In genomic region chr6:159134701-159135364, GRCh38 we compare ENCODE assay signal across 8 cellular contexts. TPM values are rescaled to one million over a fixed set of nuclear protein-coding genes. Genes with fewer than 3 reads are reported as not detected.
DNase-seq lines count a peak whose midpoint lies in the region; ATAC-seq and TF ChIP-seq lines count a peak whose summit lies in the region.

No MANE protein-coding gene starts in this region.

- POLR2A ChIA-PET in naive thymus-derived CD4-positive, alpha-beta T cell (lab: Charles Lee) = interaction anchor here (1.0 to 3.9 kb wide), 6 partner anchors 28 to 126 kb away, joined by 4 to 24 read pairs (median 4); no protein-coding TSS in a partner anchor

- no peaks in the 10 kb centered on the region for H3K4me1 ChIP-seq in naive thymus-derived CD4-positive, alpha-beta T cell (ENCODE audit: control insufficient read depth in 2 of 2, insufficient read depth in 2 of 2, low read length in 2 of 2)

- no peak overlapping the region for H3K27ac Mint-ChIP-seq in naive thymus-derived CD4-positive, alpha-beta T cell
- no peak overlapping the region for H3K27ac Mint-ChIP-seq in stimulated activated naive B cell treated with anti-CD40 and anti-IgM and Interleukin-4, amounts not matched to agents 10 μg/mL and 1 μg/mL and 100 μg/mL, for 72 hours

- H3K27ac ChIP-seq in naive thymus-derived CD4-positive, alpha-beta T cell (ENCODE audit: low read depth, low read length) = no peak overlapping the region

- ATAC-seq in GM18861 (IDR thresholded peaks at IDR 0.05; ENCODE audit: unreplicated experiment) = peak; percentile 76
- peak; percentile 96 for ATAC-seq in naive thymus-derived CD4-positive, alpha-beta T cell
- ATAC-seq in stimulated activated naive B cell treated with anti-CD40 and anti-IgM and Interleukin-4, amounts not matched to agents 10 μg/mL and 1 μg/mL and 100 μg/mL, for 72 hours (replicated peaks) = peak; percentile 91

- TF ChIP-seq CTCF in epithelial cell of esophagus (IDR thresholded peaks at IDR 0.05; ENCODE audit: insufficient read depth, low read depth, low read length, missing control alignments) = peak; percentile 100

- intact Hi-C loops in naive thymus-derived CD4-positive, alpha-beta T cell (cut with micrococcal nuclease) = loop anchor here (1.0 to 10.0 kb wide), 9 partner anchors 28 to 923 kb away; no protein-coding TSS in a partner anchor

- no peaks in the 10 kb centered on the region for H3K9me3 ChIP-seq in naive thymus-derived CD4-positive, alpha-beta T cell (ENCODE audit: control insufficient read depth in 2 of 3, low read length in 3 of 3)

- H3K4me3 Mint-ChIP-seq in naive thymus-derived CD4-positive, alpha-beta T cell = no peak overlapping the region
- H3K4me3 Mint-ChIP-seq in stimulated activated naive B cell treated with anti-CD40 and anti-IgM and Interleukin-4, amounts not matched to agents 10 μg/mL and 1 μg/mL and 100 μg/mL, for 72 hours = no peak overlapping the region

- no peaks in the 10 kb centered on the region for H3K27me3 ChIP-seq in naive thymus-derived CD4-positive, alpha-beta T cell (ENCODE audit: control insufficient read depth in 2 of 2, insufficient read depth in 2 of 2, low read length in 2 of 2)

- H3K4me3 ChIP-seq in epithelial cell of esophagus (ENCODE audit: low read length) = no peak overlapping the region
- H3K4me3 ChIP-seq in naive thymus-derived CD4-positive, alpha-beta T cell (ENCODE audit: low read length) = no peak overlapping the region

- DNase-seq in AG08395 (ENCODE audit: low spot score) (peak; percentile 83), HK-2 (ENCODE audit: unreplicated experiment) (peak; percentile 49), NOMO-1 treated with dmso at 0.1 percent for 144 hours (lab: John Stamatoyannopoulos, UW; ENCODE audit: unreplicated experiment) (peak; percentile 62), epithelial cell of esophagus (ENCODE audit: low read depth) (peak; percentile 70)
- DNase-seq in activated CD8-positive, alpha-beta memory T cell treated with anti-CD3 and anti-CD28 coated beads for 48 hours (ENCODE audit: low read depth in 2 of 3, low spot score in 2 of 3) = peak; percentile 31 to 69 (median 53)
- peak; percentile 46 to 77 (median 68) for DNase-seq in naive thymus-derived CD4-positive, alpha-beta T cell
- peak; percentile 72 for DNase-seq in stimulated activated naive B cell treated with anti-CD40 and anti-IgM and Interleukin-4, amounts not matched to agents 10 μg/mL and 1 μg/mL and 100 μg/mL, for 72 hours

- H3K36me3 Mint-ChIP-seq in naive thymus-derived CD4-positive, alpha-beta T cell = no peaks in the 10 kb centered on the region
- H3K36me3 Mint-ChIP-seq in stimulated activated naive B cell treated with anti-CD40 and anti-IgM and Interleukin-4, amounts not matched to agents 10 μg/mL and 1 μg/mL and 100 μg/mL, for 72 hours = no peaks in the 10 kb centered on the region

- no peaks in the 10 kb centered on the region for H3K9me3 Mint-ChIP-seq in naive thymus-derived CD4-positive, alpha-beta T cell
- no peaks in the 10 kb centered on the region for H3K9me3 Mint-ChIP-seq in stimulated activated naive B cell treated with anti-CD40 and anti-IgM and Interleukin-4, amounts not matched to agents 10 μg/mL and 1 μg/mL and 100 μg/mL, for 72 hours

- CTCF ChIA-PET in naive thymus-derived CD4-positive, alpha-beta T cell (lab: Charles Lee) = interaction anchor here (0.7 to 6.4 kb wide), 32 partner anchors 8 to 1321 kb away, joined by 3 to 159 read pairs (median 5); partner anchors contain the start of genes RSPH3 and TAGAP

- peaks cover 0 to 42% (median 7%) of the 10 kb centered on the region in 5 donors for H3K27me3 Mint-ChIP-seq in naive thymus-derived CD4-positive, alpha-beta T cell
- peaks cover 5 to 7% of the 10 kb centered on the region in 2 donors for H3K27me3 Mint-ChIP-seq in stimulated activated naive B cell treated with anti-CD40 and anti-IgM and Interleukin-4, amounts not matched to agents 10 μg/mL and 1 μg/mL and 100 μg/mL, for 72 hours

- peaks cover 0 to 9% (median 0%) of the 10 kb centered on the region in 7 donors for H3K4me1 Mint-ChIP-seq in naive thymus-derived CD4-positive, alpha-beta T cell
- peaks cover 21 to 42% of the 10 kb centered on the region in 2 donors for H3K4me1 Mint-ChIP-seq in stimulated activated naive B cell treated with anti-CD40 and anti-IgM and Interleukin-4, amounts not matched to agents 10 μg/mL and 1 μg/mL and 100 μg/mL, for 72 hours

- no peaks in the 10 kb centered on the region for H3K36me3 ChIP-seq in naive thymus-derived CD4-positive, alpha-beta T cell (ENCODE audit: control insufficient read depth in 2 of 3, insufficient read depth in 3 of 3, low read length in 3 of 3)

RNA-seq across cellular contexts. Expression of gene FNDC1, which starts 34.4 kb away (rescaled TPM):
- total RNA-seq in naive thymus-derived CD4-positive, alpha-beta T cell = not detected
- not detected for polyA plus RNA-seq in naive thymus-derived CD4-positive, alpha-beta T cell
